8 cellular contexts compared by ENCODE assay signal in genomic region chr1:161019767-161020572, GRCh38. TPM values are rescaled to one million over a fixed set of nuclear protein-coding genes. Genes with fewer than 3 reads are reported as not detected.
A peak's percentile ranks its signal among the peaks of the same experiment; 100 is the strongest.
DNase-seq lines count a peak whose midpoint lies in the region; ATAC-seq and TF ChIP-seq lines count a peak whose summit lies in the region.

No MANE protein-coding gene starts in this region.

- peaks cover 8% of the 10 kb centered on the region for H3K36me3 Mint-ChIP-seq in stimulated activated naive CD8-positive, alpha-beta T cell treated with anti-CD3 and anti-CD28 coated beads, Interleukin-15, Interleukin-2, amounts not matched to agents 100 ng/mL and 50 ng/mL, for 24 hours (ENCODE audit: low read depth)
- peaks cover 0 to 5% (median 0%) of the 10 kb centered on the region in 5 donors for H3K36me3 Mint-ChIP-seq in naive thymus-derived CD4-positive, alpha-beta T cell

- H2AFZ ChIP-seq in OCI-LY3 (ENCODE audit: low read depth, low read length) = no peak overlapping the region

- peaks cover 54% of the 10 kb centered on the region for H3K4me1 Mint-ChIP-seq in stimulated activated naive CD8-positive, alpha-beta T cell treated with anti-CD3 and anti-CD28 coated beads, Interleukin-15, Interleukin-2, amounts not matched to agents 100 ng/mL and 50 ng/mL, for 24 hours (ENCODE audit: low read depth)
- H3K4me1 Mint-ChIP-seq in naive thymus-derived CD4-positive, alpha-beta T cell = peaks cover 22 to 53% (median 48%) of the 10 kb centered on the region in 7 donors

- peak overlapping the region; percentile 82 for H3K4me3 ChIP-seq in OCI-LY3 (ENCODE audit: low read length)
- peak overlapping the region; percentile 71 for H3K4me3 ChIP-seq in endocrine pancreas (ENCODE audit: control insufficient read depth, insufficient read depth, low read length)
- peak overlapping the region; percentile 75 for H3K4me3 ChIP-seq in naive thymus-derived CD4-positive, alpha-beta T cell (ENCODE audit: low read length)

- H3K9me3 ChIP-seq in OCI-LY3 (ENCODE audit: insufficient read depth, low read length) = no peaks in the 10 kb centered on the region
- H3K9me3 ChIP-seq in endocrine pancreas (ENCODE audit: control insufficient read depth, low read length) = no peaks in the 10 kb centered on the region
- H3K9me3 ChIP-seq in naive thymus-derived CD4-positive, alpha-beta T cell (ENCODE audit: control insufficient read depth in 2 of 3, low read length in 3 of 3) = no peaks in the 10 kb centered on the region

- H3K36me3 ChIP-seq in OCI-LY3 (replicated peaks; ENCODE audit: low read depth, low read length) (no peaks in the 10 kb centered on the region), endocrine pancreas (ENCODE audit: control insufficient read depth, insufficient read depth, low read length) (no peaks in the 10 kb centered on the region)
- no peaks in the 10 kb centered on the region for H3K36me3 ChIP-seq in naive thymus-derived CD4-positive, alpha-beta T cell (ENCODE audit: control insufficient read depth in 2 of 3, insufficient read depth in 3 of 3, low read length in 3 of 3)

- no peaks in the 10 kb centered on the region for H4K20me1 ChIP-seq in OCI-LY3 (ENCODE audit: insufficient read depth, low read length)

- DNase-seq in stimulated activated naive CD8-positive, alpha-beta T cell treated with anti-CD3 and anti-CD28 coated beads, Interleukin-15, Interleukin-2, amounts not matched to agents 100 U/mL and 50 U/mL, for 24 hours = no peak
- DNase-seq in naive thymus-derived CD4-positive, alpha-beta T cell = no peak
- no peak for DNase-seq in G401 (ENCODE audit: low spot score)
- no peak for DNase-seq in HK-2 (ENCODE audit: unreplicated experiment)
- DNase-seq in T1000 (lab: John Stamatoyannopoulos, UW) = no peak

- H3K4me1 ChIP-seq in OCI-LY3 (ENCODE audit: low read length) = peaks cover 16% of the 10 kb centered on the region
- H3K4me1 ChIP-seq in endocrine pancreas (ENCODE audit: control insufficient read depth, insufficient read depth, low read length) = peaks cover 5% of the 10 kb centered on the region
- H3K4me1 ChIP-seq in naive thymus-derived CD4-positive, alpha-beta T cell (ENCODE audit: control insufficient read depth in 2 of 2, insufficient read depth in 2 of 2, low read length in 2 of 2) = peaks cover 11 to 17% of the 10 kb centered on the region in 2 donors

- H3K27ac ChIP-seq in OCI-LY3 (ENCODE audit: low read length) = no peak overlapping the region
- peak overlapping the region; percentile 72 for H3K27ac ChIP-seq in naive thymus-derived CD4-positive, alpha-beta T cell (ENCODE audit: low read depth, low read length)

- no peak for TF ChIP-seq CTCF in OCI-LY3 (IDR thresholded peaks at IDR 0.05; ENCODE audit: low read depth, low read length)

- intact Hi-C loops in naive thymus-derived CD4-positive, alpha-beta T cell (cut with micrococcal nuclease) = no loop called here

- ATAC-seq in stimulated activated naive CD8-positive, alpha-beta T cell treated with anti-CD3 and anti-CD28 coated beads, Interleukin-15, Interleukin-2, amounts not matched to agents 100 U/mL and 50 U/mL, for 24 hours = no peak
- no peak for ATAC-seq in naive thymus-derived CD4-positive, alpha-beta T cell

- POLR2A ChIA-PET in naive thymus-derived CD4-positive, alpha-beta T cell (lab: Charles Lee) = interaction anchor here (1.0 to 3.8 kb wide), 10 partner anchors 10 to 98 kb away, joined by 4 to 45 read pairs (median 9); partner anchors contain the start of genes ARHGAP30, NIT1, PFDN2 and TSTD1

- CTCF ChIA-PET in naive thymus-derived CD4-positive, alpha-beta T cell (lab: Charles Lee) = interaction anchor here (1.0 to 2.7 kb wide), 4 partner anchors 22 to 271 kb away, joined by 3 to 10 read pairs (median 8); partner anchors contain the start of gene KLHDC9

- in situ Hi-C loops in G401 (cut with HindIII; ENCODE audit: low sequenced_read_pairs) = no loop called here

- peak overlapping the region; percentile 88 for H3K4me3 Mint-ChIP-seq in stimulated activated naive CD8-positive, alpha-beta T cell treated with anti-CD3 and anti-CD28 coated beads, Interleukin-15, Interleukin-2, amounts not matched to agents 100 ng/mL and 50 ng/mL, for 24 hours
- H3K4me3 Mint-ChIP-seq in naive thymus-derived CD4-positive, alpha-beta T cell = peak overlapping the region; percentile 87 to 97 (median 91)

- H3K27me3 Mint-ChIP-seq in stimulated activated naive CD8-positive, alpha-beta T cell treated with anti-CD3 and anti-CD28 coated beads, Interleukin-15, Interleukin-2, amounts not matched to agents 100 ng/mL and 50 ng/mL, for 24 hours = no peaks in the 10 kb centered on the region
- H3K27me3 Mint-ChIP-seq in naive thymus-derived CD4-positive, alpha-beta T cell = no peaks in the 10 kb centered on the region

- H3K4me2 ChIP-seq in OCI-LY3 (ENCODE audit: low read length) = peak overlapping the region; percentile 82

- H3K27me3 ChIP-seq in OCI-LY3 (ENCODE audit: low read depth, low read length) (peaks cover 26% of the 10 kb centered on the region), endocrine pancreas (ENCODE audit: control insufficient read depth, insufficient read depth, low read length) (no peaks in the 10 kb centered on the region)
- no peaks in the 10 kb centered on the region for H3K27me3 ChIP-seq in naive thymus-derived CD4-positive, alpha-beta T cell (ENCODE audit: control insufficient read depth in 2 of 2, insufficient read depth in 2 of 2, low read length in 2 of 2)

- H3K27ac Mint-ChIP-seq in stimulated activated naive CD8-positive, alpha-beta T cell treated with anti-CD3 and anti-CD28 coated beads, Interleukin-15, Interleukin-2, amounts not matched to agents 100 ng/mL and 50 ng/mL, for 24 hours = peak overlapping the region; percentile 32
- H3K27ac Mint-ChIP-seq in naive thymus-derived CD4-positive, alpha-beta T cell = peak overlapping the region; percentile 79 to 96 (median 93)

- no peaks in the 10 kb centered on the region for H3K9me3 Mint-ChIP-seq in stimulated activated naive CD8-positive, alpha-beta T cell treated with anti-CD3 and anti-CD28 coated beads, Interleukin-15, Interleukin-2, amounts not matched to agents 100 ng/mL and 50 ng/mL, for 24 hours
- peaks cover 0 to 1% (median 0%) of the 10 kb centered on the region in 11 donors for H3K9me3 Mint-ChIP-seq in naive thymus-derived CD4-positive, alpha-beta T cell

- no peaks in the 10 kb centered on the region for H3K79me2 ChIP-seq in OCI-LY3 (ENCODE audit: low read length)

- H3K9ac ChIP-seq in OCI-LY3 (ENCODE audit: low read length) (no peak overlapping the region), endocrine pancreas (ENCODE audit: control insufficient read depth, insufficient read depth, low read length) (peak overlapping the region; percentile 98)

RNA-seq across cellular contexts. Expression of gene F11R, which starts 1.0 kb away (rescaled TPM):
- 10 to 100 TPM; 11.3 to 23.7 (median 16.5) TPM for total RNA-seq in naive thymus-derived CD4-positive, alpha-beta T cell
- polyA plus RNA-seq in naive thymus-derived CD4-positive, alpha-beta T cell = 10 to 100 TPM; 12.7 to 14.4 TPM
- total RNA-seq in G401 (2014; rRNA removed; shearing (Covaris generic)) = 47.6 and 60.7 TPM in 2 replicates

RNA-seq across cellular contexts. Expression of gene TSTD1, which starts 18.8 kb away (rescaled TPM):
- total RNA-seq in naive thymus-derived CD4-positive, alpha-beta T cell = 10 to 100 TPM; 49.8 to 84.0 (median 58.2) TPM
- polyA plus RNA-seq in naive thymus-derived CD4-positive, alpha-beta T cell = 100 to 1,000 TPM; 349 to 494 TPM
- total RNA-seq in G401 (2014; rRNA removed; shearing (Covaris generic)) = not detected in 2 replicates

RNA-seq across cellular contexts. Expression of gene USF1, which starts 25.8 kb away (rescaled TPM):
- total RNA-seq in naive thymus-derived CD4-positive, alpha-beta T cell = 100 to 1,000 TPM in 1 of 5 experiments, 10 to 100 TPM in 4; 71.6 to 115 (median 91.7) TPM
- polyA plus RNA-seq in naive thymus-derived CD4-positive, alpha-beta T cell = 1 to 10 TPM; 3.9 to 5.5 TPM
- total RNA-seq in G401 (2014; rRNA removed; shearing (Covaris generic)) = 95.1 and 108 TPM in 2 replicates

RNA-seq across cellular contexts. Expression of gene ARHGAP30, which starts 49.7 kb away (rescaled TPM):
- 100 to 1,000 TPM; 152 to 291 (median 235) TPM for total RNA-seq in naive thymus-derived CD4-positive, alpha-beta T cell
- 100 to 1,000 TPM; 128 to 258 TPM for polyA plus RNA-seq in naive thymus-derived CD4-positive, alpha-beta T cell
- total RNA-seq in G401 (2014; rRNA removed; shearing (Covaris generic)) = 0.10 TPM in 1 of 2 replicates, not detected in the other

Comparison
In these comparisons a context has a peak if more than half of its experiments do, and no peak if none do; other contexts are left out.
1. RNA of gene TSTD1, which starts 18.8 kb away (total RNA-seq): 49.8 to 84.0 TPM in naive thymus-derived CD4-positive, alpha-beta T cell; not detected in G401; every median in the first group is over 10 times any median in the second.
2. Peak in every context shown above with its lines, with median percentiles within 50 percentile points of each other: H3K4me3 ChIP-seq.